In the genomic region with DNA sequence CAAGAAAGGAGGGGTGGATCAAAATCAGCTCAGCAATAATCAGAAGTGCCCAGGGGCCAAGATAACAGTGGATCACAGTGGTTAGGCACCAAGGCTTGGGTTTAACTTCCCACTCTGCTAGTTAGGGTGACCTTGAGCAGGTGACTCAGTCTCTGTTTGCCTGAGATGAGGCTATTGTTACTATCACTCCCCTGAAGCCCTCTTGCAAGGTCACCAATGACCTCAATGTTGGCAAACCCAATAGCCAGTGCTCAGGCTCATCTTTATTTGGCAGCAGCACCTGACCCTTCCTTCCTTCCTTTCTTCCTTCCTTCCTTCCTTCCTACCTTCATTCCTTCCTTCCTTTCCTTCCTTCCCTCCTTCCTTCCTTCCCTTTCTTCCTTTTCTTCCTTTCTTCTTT, we compare ENCODE assay signal across 12 cellular contexts.
DNase-seq lines count a peak whose midpoint lies in the region; ATAC-seq, FAIRE-seq and TF ChIP-seq lines count a peak whose summit lies in the region.
"Had no signal": no experiment of that assay in that cellular context is flagged by ENCODE, and none has a peak within 500 bp of the region (broad histone marks: within the 10 kb centered on the region; RNA-seq: fewer than 3 reads in every experiment).

No MANE protein-coding gene starts in this region.

- H3K4me2 ChIP-seq in hepatocyte, result no peak overlapping the region

- DNase-seq in HCEC 1CT (peak; percentile 27), RCC 7860 (ENCODE audit: low spot score) (peak; percentile 35), iris pigment epithelial cell (ENCODE audit: low read depth) (peak; percentile 36), thoracic aorta (ENCODE audit: low spot score) (no peak), DMS79 treated with DMSO at 0.1 percent for 48 hours (lab: John Stamatoyannopoulos, UW) (no peak), hepatocyte (ENCODE audit: low spot score) (no peak), GM19239 (ENCODE audit: insufficient read length, low spot score) (no peak)
- DNase-seq: activated gamma-delta T cell treated with Interleukin-2 at 50 U/mL for 16 hours; stimulated activated CD8-positive, alpha-beta memory T cell treated with anti-CD3 and anti-CD28 coated beads, Interleukin-4, amount 100 ng/mL, for 48 hours had no signal

- H2AFZ ChIP-seq in hepatocyte, result no peak overlapping the region

- TF ChIP-seq CTCF in thoracic aorta (IDR thresholded peaks at IDR 0.05) (no peak), hepatocyte (IDR thresholded peaks at IDR 0.05; ENCODE audit: poor library complexity) (no peak)

- no peaks in the 10 kb centered on the region for H3K9me3 ChIP-seq in thoracic aorta
- no peaks in the 10 kb centered on the region for H3K9me3 ChIP-seq in hepatocyte (ENCODE audit: low read depth)

- H3K27me3 ChIP-seq in thoracic aorta (replicated peaks; ENCODE audit: insufficient read depth), result no peaks in the 10 kb centered on the region
- H3K27me3 ChIP-seq in hepatocyte, result no peaks in the 10 kb centered on the region

- no peak for FAIRE-seq in RCC 7860 (lab: Jason Lieb, UNC)
- FAIRE-seq in GM19239 (lab: Jason Lieb, UNC), result no peak
- FAIRE-seq: H1, islet of Langerhans had no signal

- H3K36me3 ChIP-seq in thoracic aorta, result peaks cover 54% of the 10 kb centered on the region
- no peaks in the 10 kb centered on the region for H3K36me3 ChIP-seq in hepatocyte (replicated peaks; ENCODE audit: insufficient read depth, low read depth)

- peaks cover 26 to 100% of the 10 kb centered on the region in 2 donors for H3K4me1 ChIP-seq in thoracic aorta (ENCODE audit: control insufficient read depth in 1 of 2, low read depth in 2 of 2)
- peaks cover 13% of the 10 kb centered on the region for H3K4me1 ChIP-seq in hepatocyte (ENCODE audit: insufficient read depth)

- H3K4me3 ChIP-seq in thoracic aorta (no peak overlapping the region), hepatocyte (no peak overlapping the region)

- ATAC-seq in thoracic aorta (ENCODE audit: insufficient number of reproducible peaks, low FRiP score, low read depth), result no peak

- H4K20me1 ChIP-seq in hepatocyte (ENCODE audit: insufficient read depth, poor library complexity, severe bottlenecking), result no peaks in the 10 kb centered on the region

- no peaks in the 10 kb centered on the region for H3K9me2 ChIP-seq in hepatocyte (replicated peaks; ENCODE audit: insufficient read depth)

- peak overlapping the region; percentile 87 to 94 for H3K27ac ChIP-seq in thoracic aorta
- no peak overlapping the region for H3K27ac ChIP-seq in hepatocyte
- H3K27ac ChIP-seq: HL-60 had no signal

- no peaks in the 10 kb centered on the region for H3K79me2 ChIP-seq in hepatocyte

Comparison
In these comparisons a context has a peak if more than half of its experiments do, and no peak if none do; other contexts are left out.
1. DNase-seq: peak in HCEC 1CT (single experiment), RCC 7860 (single experiment) and iris pigment epithelial cell (single experiment); none in thoracic aorta (single experiment), DMS79 treated with DMSO at 0.1 percent for 48 hours (single experiment), hepatocyte (single experiment) and GM19239 (single experiment).